In genomic region chr1:67733741-67734690, GRCh38 we compare ENCODE assay signal across 1 cellular context.
A peak's percentile ranks its signal among the peaks of the same experiment; 100 is the strongest.
TF ChIP-seq lines count a peak whose summit lies in the region.

No MANE protein-coding gene starts in this region.

TF ChIP-seq in K562, 482 proteins besides CTCF, POLR2A, EP300 and RAD21 (continued from another document and continues in another):
- TF ChIP-seq REST (CRISPR knock-in tag; IDR thresholded peaks at IDR 0.05; ENCODE audit: low read depth) (no peak), KHSRP (IDR thresholded peaks at IDR 0.05) (peak; percentile 56; the same call in 1 of the 2 replicates), TAF1 (IDR thresholded peaks at IDR 0.05; ENCODE audit: control insufficient read depth, extremely low read depth, insufficient read depth, low read length, severe bottlenecking) (peak; percentile 42), CCAR2 (IDR thresholded peaks at IDR 0.05; ENCODE audit: low read depth, low read length) (0 out of 2 replicates have a peak, but pooled peaks have one; percentile 54), BRD4 (IDR thresholded peaks at IDR 0.05) (no peak), TCF7 (IDR thresholded peaks at IDR 0.05; ENCODE audit: borderline replicate concordance) (no peak), CGGBP1 (CRISPR knock-in tag; IDR thresholded peaks at IDR 0.05) (no peak), ZNF431 (CRISPR knock-in tag; IDR thresholded peaks at IDR 0.05) (no peak), ZNF134 (CRISPR knock-in tag; conservative IDR thresholded peaks at IDR 0.05) (no peak), HIVEP1 (CRISPR knock-in tag; IDR thresholded peaks at IDR 0.05) (no peak), POLR2AphosphoS5 (IDR thresholded peaks at IDR 0.05; ENCODE audit: control insufficient read depth, insufficient read depth, low read depth, low read length) (peak; percentile 95), ZBTB17 (CRISPR knock-in tag; IDR thresholded peaks at IDR 0.05) (0 out of 2 replicates have a peak, but pooled peaks have one; percentile 18), ATF3 (IDR thresholded peaks at IDR 0.05) (peak; percentile 17), ATF3 (CRISPR knock-in tag; conservative IDR thresholded peaks at IDR 0.05) (peak; percentile 74), CUX1 (CRISPR knock-in tag; IDR thresholded peaks at IDR 0.05) (no peak), FIP1L1 (IDR thresholded peaks at IDR 0.05; ENCODE audit: low read depth, low read length, poor library complexity, severe bottlenecking) (no peak), ZNF277 (CRISPR knock-in tag; IDR thresholded peaks at IDR 0.05; ENCODE audit: borderline replicate concordance) (no peak), ZNF57 (CRISPR knock-in tag; IDR thresholded peaks at IDR 0.05) (no peak), ZFX (CRISPR knock-in tag; IDR thresholded peaks at IDR 0.05) (no peak), FOXK1 (CRISPR knock-in tag; IDR thresholded peaks at IDR 0.05; ENCODE audit: borderline replicate concordance) (no peak), JUN (IDR thresholded peaks at IDR 0.05; ENCODE audit: borderline replicate concordance, low read depth, low read length) (no peak), JUN (CRISPR knock-in tag; IDR thresholded peaks at IDR 0.05; ENCODE audit: borderline replicate concordance) (no peak), STAG1 (CRISPR knock-in tag; IDR thresholded peaks at IDR 0.05; ENCODE audit: borderline replicate concordance) (no peak), USF2 (CRISPR knock-in tag; IDR thresholded peaks at IDR 0.05) (no peak), ZC3H11A (IDR thresholded peaks at IDR 0.05; ENCODE audit: low read depth, low read length) (no peak), TCF7L2 (IDR thresholded peaks at IDR 0.05; ENCODE audit: low read depth, low read length) (no peak), ZNF324 (CRISPR knock-in tag; IDR thresholded peaks at IDR 0.05) (no peak), TRIM28 (IDR thresholded peaks at IDR 0.05) (peak; percentile 69; the same call in 1 of the 2 replicates), GATA2 (CRISPR knock-in tag; IDR thresholded peaks at IDR 0.05) (peak; percentile 95), ZNF232 (CRISPR knock-in tag; IDR thresholded peaks at IDR 0.05) (no peak), TARDBP (IDR thresholded peaks at IDR 0.05) (peak; percentile 66; the same call in 1 of the 2 replicates), IRF1 (CRISPR knock-in tag; IDR thresholded peaks at IDR 0.05; ENCODE audit: borderline replicate concordance) (no peak), OTX1 (CRISPR knock-in tag; IDR thresholded peaks at IDR 0.05) (no peak), PURB (CRISPR knock-in tag; IDR thresholded peaks at IDR 0.05; ENCODE audit: low read depth) (no peak), GTF3C2 (IDR thresholded peaks at IDR 0.05; ENCODE audit: borderline replicate concordance, extremely low read depth, insufficient read length) (no peak), YBX1 (IDR thresholded peaks at IDR 0.05) (no peak), NR2F6 (CRISPR knock-in tag; IDR thresholded peaks at IDR 0.05) (no peak; the same call in 1 of the 2 replicates), KLF1 (tag; IDR thresholded peaks at IDR 0.05) (no peak), RBM39 (optimal IDR thresholded peaks at IDR 0.05; ENCODE audit: low read depth, low read length) (no peak), KLF16 (IDR thresholded peaks at IDR 0.05) (peak; percentile 90), GTF2A2 (tag; IDR thresholded peaks at IDR 0.05) (no peak), BRCA1 (IDR thresholded peaks at IDR 0.05) (no peak), BRCA1 (CRISPR knock-in tag; IDR thresholded peaks at IDR 0.05) (no peak), MAFG (tag; conservative IDR thresholded peaks at IDR 0.05) (peak; percentile 77), TSHZ1 (CRISPR knock-in tag; IDR thresholded peaks at IDR 0.05) (no peak)
